In genomic region chr9:125074976-125075375, GRCh38 we compare ENCODE assay signal across 1 cellular context.
TF ChIP-seq lines count a peak whose summit lies in the region.

No MANE protein-coding gene starts in this region.

TF ChIP-seq in SK-N-SH treated with all-trans-retinoic acid at 6 μM for 48 hours, 23 proteins besides CTCF, POLR2A, EP300 and RAD21 (continued from another document):
- TF ChIP-seq TSHZ2 (CRISPR knock-in tag; IDR thresholded peaks at IDR 0.05) = no peak
